Comparison of ENCODE assay signal across 11 cellular contexts in genomic region chr20:38270869-38271608, GRCh38. TPM values are rescaled to one million over a fixed set of nuclear protein-coding genes. Genes with fewer than 3 reads are reported as not detected.
DNase-seq lines count a peak whose midpoint lies in the region; ATAC-seq and TF ChIP-seq lines count a peak whose summit lies in the region.
"Had no signal": no experiment of that assay in that cellular context is flagged by ENCODE, and none has a peak within 500 bp of the region (broad histone marks: within the 10 kb centered on the region; RNA-seq: fewer than 3 reads in every experiment).

No MANE protein-coding gene starts in this region.

- H3K27me3 ChIP-seq in PC-3 (ENCODE audit: low read length), result no peaks in the 10 kb centered on the region

- H2AFZ ChIP-seq in PC-3 (ENCODE audit: low read length), result no peak overlapping the region

- no peaks in the 10 kb centered on the region for H3F3A ChIP-seq in PC-3 (ENCODE audit: low read length, unreplicated experiment)

- intact Hi-C loops in PC-3 (cut with micrococcal nuclease), result no loop called here

- H3K79me2 ChIP-seq in PC-3 (ENCODE audit: low read length), result no peaks in the 10 kb centered on the region

- TF ChIP-seq CTCF in PC-3 (conservative IDR thresholded peaks at IDR 0.05; ENCODE audit: low read depth, low read length) (no peak), mesothelial cell of epicardium (IDR thresholded peaks at IDR 0.05; ENCODE audit: unreplicated experiment) (no peak)

- no peaks in the 10 kb centered on the region for H3K36me3 Mint-ChIP-seq in mesothelial cell of epicardium

- H4K20me1 ChIP-seq in PC-3 (ENCODE audit: low read length), result no peaks in the 10 kb centered on the region

- peak overlapping the region; percentile 44 for H3K4me2 ChIP-seq in PC-3 (ENCODE audit: low read length)

- H3K9me2 ChIP-seq in PC-3 (replicated peaks; ENCODE audit: low read length), result no peaks in the 10 kb centered on the region

- no peak overlapping the region for H3K9ac ChIP-seq in PC-3 (ENCODE audit: low read length)

- no peak overlapping the region for H3K4me3 Mint-ChIP-seq in mesothelial cell of epicardium
- H3K4me3 Mint-ChIP-seq: activated T-cell treated with anti-CD3 and anti-CD28 coated beads, Interleukin-2, amount 50 U/mL, for 24 hours had no signal

- no peaks in the 10 kb centered on the region for H3K9me3 ChIP-seq in PC-3 (ENCODE audit: low read length)

- peaks cover 40% of the 10 kb centered on the region for H3K4me1 ChIP-seq in PC-3 (ENCODE audit: insufficient read depth, low read length)

- no peak overlapping the region for H3K27ac Mint-ChIP-seq in mesothelial cell of epicardium
- H3K27ac Mint-ChIP-seq: activated T-cell treated with anti-CD3 and anti-CD28 coated beads, Interleukin-2, amount 50 U/mL, for 24 hours had no signal

- H3K36me3 ChIP-seq in PC-3 (ENCODE audit: low read depth, low read length), result no peaks in the 10 kb centered on the region

- DNase-seq in AG08395 (ENCODE audit: low spot score) (peak; percentile 93), PC-3 (peak; percentile 94), epithelial cell of prostate (ENCODE audit: low read depth, low spot score) (peak; percentile 79), myocyte (ENCODE audit: low read depth) (peak; percentile 81), mesothelial cell of epicardium (ENCODE audit: low spot score in 2 of 2, unreplicated experiment in 2 of 2) (no peak), NCI-H526 treated with DMSO at 0.1 percent for 48 hours (lab: John Stamatoyannopoulos, UW) (no peak), NCI-H526 (lab: John Stamatoyannopoulos, UW) (no peak)
- DNase-seq: activated T-cell treated with anti-CD3 and anti-CD28 coated beads, Interleukin-2, amount 50 U/mL, for 24 hours; stimulated activated CD4-positive, alpha-beta T cell treated with anti-CD3 and anti-CD28 coated beads, Interleukin-2, amount 100 ng/mL, for 24 hours had no signal

- H3K9me3 Mint-ChIP-seq in mesothelial cell of epicardium, result peaks cover 6% of the 10 kb centered on the region
- H3K9me3 Mint-ChIP-seq: activated T-cell treated with anti-CD3 and anti-CD28 coated beads, Interleukin-2, amount 50 U/mL, for 24 hours had no signal

- POLR2A ChIA-PET in PC-3 (lab: Charles Lee; ENCODE audit: unreplicated experiment), result no interaction called here

- H3K27ac ChIP-seq in PC-3 (ENCODE audit: low read length) (peak overlapping the region; percentile 20; the same call in 1 of the 2 replicates), epithelial cell of prostate (no peak overlapping the region)

- H3K4me3 ChIP-seq in PC-3 (ENCODE audit: low read length), result no peak overlapping the region

- ATAC-seq in PC-3 (peak; percentile 84), HG03045 (IDR thresholded peaks at IDR 0.05; ENCODE audit: unreplicated experiment) (no peak)

- H3K27me3 Mint-ChIP-seq in mesothelial cell of epicardium (ENCODE audit: low read depth), result peaks cover 32% of the 10 kb centered on the region

- H3K4me1 Mint-ChIP-seq in mesothelial cell of epicardium, result no peaks in the 10 kb centered on the region

- CTCF ChIA-PET in PC-3 (lab: Charles Lee), result no interaction called here

- no TSS peak for BruUV-seq in PC-3 (replicated peaks; lab: Mats Ljungman, UMichigan)

RNA-seq across cellular contexts. Expression of gene KIAA1755, which starts 10.5 kb away (rescaled TPM):
- total RNA-seq in PC-3 (2014; rRNA removed), result 0.44 and 0.86 TPM in 2 replicates
- 0.16 and 0.57 TPM in 2 replicates for total RNA-seq in myocyte
- 0.55 TPM for polyA plus RNA-seq in myocyte (2012)
- 3.3 to 4.4 TPM (median 3.6 TPM) in 3 replicates for total RNA-seq in mesothelial cell of epicardium
- total RNA-seq: OCI-LY7 had no signal

RNA-seq across cellular contexts. Expression of gene BPI, which starts 32.9 kb away (rescaled TPM):
- total RNA-seq in PC-3 (2014; rRNA removed) (not detected in 2 replicates), myocyte (not detected in 2 replicates), mesothelial cell of epicardium (not detected in 3 replicates)
- polyA plus RNA-seq in myocyte (2012), result not detected
- total RNA-seq: OCI-LY7 had no signal

Comparison
In these comparisons a context has a peak if more than half of its experiments do, and no peak if none do; other contexts are left out.
1. DNase-seq: peak in AG08395 (single experiment), PC-3 (single experiment), epithelial cell of prostate (single experiment) and myocyte (single experiment); none in mesothelial cell of epicardium (0 of 2), NCI-H526 treated with DMSO at 0.1 percent for 48 hours (single experiment) and NCI-H526 (0 of 2).